ENCODE assay signal across 2 cellular contexts in genomic region chr14:73582110-73582974, GRCh38.
TF ChIP-seq lines count a peak whose summit lies in the region.

No MANE protein-coding gene starts in this region.

TF ChIP-seq in GM12878, 131 proteins besides CTCF, POLR2A, EP300 and RAD21:
- TF ChIP-seq RAD51 (IDR thresholded peaks at IDR 0.05) = 0 out of 2 replicates have a peak, but pooled peaks have one; percentile 25
- peak; percentile 62 for TF ChIP-seq NR2F1 (conservative IDR thresholded peaks at IDR 0.05)
- TF ChIP-seq BHLHE40 (IDR thresholded peaks at IDR 0.05; ENCODE audit: borderline replicate concordance in 1 of 2, low read depth in 2 of 2, low read length in 1 of 2) = peak in 1 of 2 experiments; percentile 12; a peak in 1 of 4 replicates
- peak; percentile 22; the same call in 1 of the 2 replicates for TF ChIP-seq MTA2 (IDR thresholded peaks at IDR 0.05; ENCODE audit: low read depth)

TF ChIP-seq in liver, 16 proteins besides CTCF, POLR2A, EP300 and RAD21:
- peak in 1 of 2 donors; percentile 15 for TF ChIP-seq JUND (IDR thresholded peaks at IDR 0.05)
- TF ChIP-seq SP1 (IDR thresholded peaks at IDR 0.05) = peak; percentile 70
- peak; percentile 79 to 85 for TF ChIP-seq HNF4A (conservative IDR thresholded peaks at IDR 0.05)
- peak; percentile 65 to 69 for TF ChIP-seq RXRA (IDR thresholded peaks at IDR 0.05)
- peak; percentile 68 for TF ChIP-seq HNF4G (IDR thresholded peaks at IDR 0.05)
